In genomic region chr12:131929530-131930456, GRCh38 we compare ENCODE assay signal across 8 cellular contexts. TPM values are rescaled to one million over a fixed set of nuclear protein-coding genes. Genes with fewer than 3 reads are reported as not detected.
DNase-seq lines count a peak whose midpoint lies in the region; ATAC-seq and TF ChIP-seq lines count a peak whose summit lies in the region.

No MANE protein-coding gene starts in this region.

- peak; percentile 19 for DNase-seq in activated T-helper 1 cell treated with anti-CD3 and anti-CD28 coated beads, Interleukin-12 subunit alpha, Interleukin-12 subunit beta, Interleukin-2, Interleukin-4 antibody, amounts not matched to agents 30 ng/mL and 10 ng/mL and 1 ng/mL, durations not matched to agents 14 hours and 24 hours and 36 hours (ENCODE audit: low spot score)
- DNase-seq in glomerular visceral epithelial cell (ENCODE audit: extremely low spot score) = peak; percentile 32
- DNase-seq in prostate gland (ENCODE audit: low spot score) = no peak
- DNase-seq in NCI-H446 (lab: John Stamatoyannopoulos, UW) = no peak
- DNase-seq in iPS-NIHi7 (ENCODE audit: extremely low spot score) = no peak

- H3K27ac ChIP-seq in ACC112 (ENCODE audit: low read depth, low read length) = peak overlapping the region; percentile 42; the same call in 1 of the 2 replicates
- H3K27ac ChIP-seq in prostate gland = peak overlapping the region in 1 of 2 donors; percentile 80

- peak overlapping the region; percentile 98 for H3K4me3 Mint-ChIP-seq in activated T-helper 1 cell treated with anti-CD3 and anti-CD28 coated beads, Interleukin-12 subunit alpha, Interleukin-12 subunit beta, Interleukin-2, Interleukin-4 antibody, amounts not matched to agents 30 ng/mL and 10 ng/mL and 1 ng/mL, durations not matched to agents 14 hours and 24 hours and 36 hours

- H3K9me2 ChIP-seq in Loucy (replicated peaks; ENCODE audit: low read depth, low read length) = no peaks in the 10 kb centered on the region

- H3F3A ChIP-seq in Loucy (ENCODE audit: low read depth) = no peaks in the 10 kb centered on the region

- ATAC-seq in GM18909 (IDR thresholded peaks at IDR 0.05; ENCODE audit: poor library complexity, unreplicated experiment) = peak; percentile 26

- under 1% methylated on average over 64 of the region's 91 CpGs for WGBS in prostate gland

- peak overlapping the region; percentile 99 for H3K4me2 ChIP-seq in Loucy (ENCODE audit: low read depth, low read length, poor library complexity, severe bottlenecking)

- no peaks in the 10 kb centered on the region for H3K9me3 Mint-ChIP-seq in activated T-helper 1 cell treated with anti-CD3 and anti-CD28 coated beads, Interleukin-12 subunit alpha, Interleukin-12 subunit beta, Interleukin-2, Interleukin-4 antibody, amounts not matched to agents 30 ng/mL and 10 ng/mL and 1 ng/mL, durations not matched to agents 14 hours and 24 hours and 36 hours

- H3K4me3 ChIP-seq in ACC112 (ENCODE audit: low read depth, low read length) (peak overlapping the region; percentile 99), Loucy (ENCODE audit: low read length, poor library complexity, severe bottlenecking) (peak overlapping the region; percentile 87), prostate gland (peak overlapping the region; percentile 58 to 64)

- peak overlapping the region; percentile 95 for H3K27ac Mint-ChIP-seq in activated T-helper 1 cell treated with anti-CD3 and anti-CD28 coated beads, Interleukin-12 subunit alpha, Interleukin-12 subunit beta, Interleukin-2, Interleukin-4 antibody, amounts not matched to agents 30 ng/mL and 10 ng/mL and 1 ng/mL, durations not matched to agents 14 hours and 24 hours and 36 hours

- peaks cover 25% of the 10 kb centered on the region for H3K36me3 Mint-ChIP-seq in activated T-helper 1 cell treated with anti-CD3 and anti-CD28 coated beads, Interleukin-12 subunit alpha, Interleukin-12 subunit beta, Interleukin-2, Interleukin-4 antibody, amounts not matched to agents 30 ng/mL and 10 ng/mL and 1 ng/mL, durations not matched to agents 14 hours and 24 hours and 36 hours (ENCODE audit: low read depth)

- H3K36me3 ChIP-seq in ACC112 (ENCODE audit: insufficient read depth, low read length) = peaks cover 14% of the 10 kb centered on the region; the same call in 1 of the 2 replicates
- H3K36me3 ChIP-seq in Loucy (ENCODE audit: insufficient read depth, low read length) = peaks cover 28% of the 10 kb centered on the region; the same call in 1 of the 2 replicates
- H3K36me3 ChIP-seq in prostate gland = no peaks in the 10 kb centered on the region

- H3K4me1 ChIP-seq in ACC112 (ENCODE audit: control insufficient read depth, insufficient read depth, low read length, unreplicated experiment) (peaks cover 6% of the 10 kb centered on the region), Loucy (ENCODE audit: insufficient read depth, low read length, poor library complexity, severe bottlenecking) (peaks cover 13% of the 10 kb centered on the region), prostate gland (replicated peaks) (no peaks in the 10 kb centered on the region)

- H2AFZ ChIP-seq in ACC112 (ENCODE audit: low read length, unreplicated experiment) (peak overlapping the region; percentile 69), Loucy (ENCODE audit: low read length) (peak overlapping the region; percentile 57; the same call in 1 of the 2 replicates)

- H3K9ac ChIP-seq in Loucy (ENCODE audit: low read depth, low read length, poor library complexity, severe bottlenecking) = peak overlapping the region; percentile 77

- H3K79me2 ChIP-seq in ACC112 (ENCODE audit: control insufficient read depth, insufficient read depth, low read length, unreplicated experiment) = peaks cover 17% of the 10 kb centered on the region
- H3K79me2 ChIP-seq in Loucy (ENCODE audit: insufficient read depth, low read length) = peaks cover 32% of the 10 kb centered on the region

- intact Hi-C loops in activated T-helper 1 cell treated with anti-CD3 and anti-CD28 coated beads, Interleukin-12 subunit alpha, Interleukin-12 subunit beta, Interleukin-2, Interleukin-4 antibody, amounts not matched to agents 30 ng/mL and 10 ng/mL and 1 ng/mL, durations not matched to agents 14 hours and 24 hours and 36 hours (cut with micrococcal nuclease) = loop anchor here (1.0 to 10.0 kb wide), 5 partner anchors 20 to 255 kb away; partner anchors contain the start of genes EP400 and SFSWAP
- intact Hi-C loops in prostate gland (cut with DNase I) = loop anchor here (1.0 to 2.0 kb wide), 2 partner anchors 19 to 35 kb away; partner anchors contain the start of genes EP400 and ULK1

- peaks cover 12% of the 10 kb centered on the region for H4K20me1 ChIP-seq in Loucy (ENCODE audit: insufficient read depth, low read length, poor library complexity, severe bottlenecking)

- TF ChIP-seq POLR2A in prostate gland (IDR thresholded peaks at IDR 0.05) = no peak

- no peaks in the 10 kb centered on the region for H3K9me3 ChIP-seq in Loucy (ENCODE audit: insufficient read depth, low read depth, low read length)
- no peaks in the 10 kb centered on the region for H3K9me3 ChIP-seq in prostate gland

- no peaks in the 10 kb centered on the region for H3K27me3 Mint-ChIP-seq in activated T-helper 1 cell treated with anti-CD3 and anti-CD28 coated beads, Interleukin-12 subunit alpha, Interleukin-12 subunit beta, Interleukin-2, Interleukin-4 antibody, amounts not matched to agents 30 ng/mL and 10 ng/mL and 1 ng/mL, durations not matched to agents 14 hours and 24 hours and 36 hours (ENCODE audit: insufficient read depth)

- H3K4me1 Mint-ChIP-seq in activated T-helper 1 cell treated with anti-CD3 and anti-CD28 coated beads, Interleukin-12 subunit alpha, Interleukin-12 subunit beta, Interleukin-2, Interleukin-4 antibody, amounts not matched to agents 30 ng/mL and 10 ng/mL and 1 ng/mL, durations not matched to agents 14 hours and 24 hours and 36 hours (ENCODE audit: low read depth) = peaks cover 13% of the 10 kb centered on the region

- TF ChIP-seq CTCF in Loucy (conservative IDR thresholded peaks at IDR 0.05; ENCODE audit: low read length) = no peak
- TF ChIP-seq CTCF in prostate gland (IDR thresholded peaks at IDR 0.05) = no peak

- H3K27me3 ChIP-seq in ACC112 (ENCODE audit: insufficient read depth, low read length) (no peaks in the 10 kb centered on the region), Loucy (ENCODE audit: insufficient read depth, low read length, poor library complexity, severe bottlenecking) (no peaks in the 10 kb centered on the region), prostate gland (replicated peaks; ENCODE audit: insufficient read depth) (no peaks in the 10 kb centered on the region)

RNA-seq across cellular contexts. Expression of gene PUS1, which starts 0.7 kb away (rescaled TPM):
- 92.1 and 100.0 TPM in 2 replicates for total RNA-seq in activated T-helper 1 cell treated with anti-CD3 and anti-CD28 coated beads, Interleukin-12 subunit alpha, Interleukin-12 subunit beta, Interleukin-2, Interleukin-4 antibody, amounts not matched to agents 30 ng/mL and 10 ng/mL and 1 ng/mL, durations not matched to agents 14 hours and 24 hours and 36 hours
- 10 to 100 TPM; 17.4 to 17.8 TPM for total RNA-seq in prostate gland

RNA-seq across cellular contexts. Expression of gene EP400, which starts 19.9 kb away (rescaled TPM):
- total RNA-seq in activated T-helper 1 cell treated with anti-CD3 and anti-CD28 coated beads, Interleukin-12 subunit alpha, Interleukin-12 subunit beta, Interleukin-2, Interleukin-4 antibody, amounts not matched to agents 30 ng/mL and 10 ng/mL and 1 ng/mL, durations not matched to agents 14 hours and 24 hours and 36 hours = 66.6 TPM in 2 replicates
- total RNA-seq in prostate gland = 10 to 100 TPM; 22.3 to 46.2 TPM

RNA-seq across cellular contexts. Expression of gene ULK1, which starts 35.4 kb away (rescaled TPM):
- total RNA-seq in activated T-helper 1 cell treated with anti-CD3 and anti-CD28 coated beads, Interleukin-12 subunit alpha, Interleukin-12 subunit beta, Interleukin-2, Interleukin-4 antibody, amounts not matched to agents 30 ng/mL and 10 ng/mL and 1 ng/mL, durations not matched to agents 14 hours and 24 hours and 36 hours = 28.4 TPM in 2 replicates
- 10 to 100 TPM; 26.2 to 62.5 TPM for total RNA-seq in prostate gland

Comparison
In these comparisons a context has a peak if more than half of its experiments do, and no peak if none do; other contexts are left out.
1. DNase-seq: peak in activated T-helper 1 cell treated with anti-CD3 and anti-CD28 coated beads, Interleukin-12 subunit alpha, Interleukin-12 subunit beta, Interleukin-2, Interleukin-4 antibody, amounts not matched to agents 30 ng/mL and 10 ng/mL and 1 ng/mL, durations not matched to agents 14 hours and 24 hours and 36 hours (single experiment) and glomerular visceral epithelial cell (single experiment); none in prostate gland (single experiment), NCI-H446 (0 of 2) and iPS-NIHi7 (single experiment).
2. Peak in every context shown above with its lines, with median percentiles within 50 percentile points of each other: H3K4me3 ChIP-seq.